ENCODE assay signal across 13 cellular contexts in genomic region chr1:198549863-198550262, GRCh38. TPM values are rescaled to one million over a fixed set of nuclear protein-coding genes. Genes with fewer than 3 reads are reported as not detected.
DNase-seq lines count a peak whose midpoint lies in the region; ATAC-seq and TF ChIP-seq lines count a peak whose summit lies in the region.
"Had no signal": no experiment of that assay in that cellular context is flagged by ENCODE, and none has a peak within 500 bp of the region (broad histone marks: within the 10 kb centered on the region; RNA-seq: fewer than 3 reads in every experiment).

No MANE protein-coding gene starts in this region.

- H3K27me3 Mint-ChIP-seq in activated CD8-positive, alpha-beta T cell treated with anti-CD3 and anti-CD28 coated beads for 36 hours, result no peaks in the 10 kb centered on the region
- no peaks in the 10 kb centered on the region for H3K27me3 Mint-ChIP-seq in activated CD8-positive, alpha-beta T cell treated with anti-CD3 and anti-CD28 coated beads, Interleukin-2, amount 10 ng/mL, durations not matched to agents 7 days and 5 days (ENCODE audit: low read depth)
- no peaks in the 10 kb centered on the region for H3K27me3 Mint-ChIP-seq in stimulated activated naive B cell treated with anti-CD40 and anti-IgM and Interleukin-4, amounts not matched to agents 10 μg/mL and 1 μg/mL and 100 μg/mL, for 72 hours
- H3K27me3 Mint-ChIP-seq in HFFc6 (ENCODE audit: insufficient read depth), result no peaks in the 10 kb centered on the region

- intact Hi-C loops in activated CD8-positive, alpha-beta T cell treated with anti-CD3 and anti-CD28 coated beads for 36 hours (cut with micrococcal nuclease), result no loop called here

- no peak overlapping the region for H3K4me3 Mint-ChIP-seq in activated CD8-positive, alpha-beta T cell treated with anti-CD3 and anti-CD28 coated beads for 36 hours
- H3K4me3 Mint-ChIP-seq in activated CD8-positive, alpha-beta T cell treated with anti-CD3 and anti-CD28 coated beads, Interleukin-2, amount 10 ng/mL, durations not matched to agents 7 days and 5 days, result no peak overlapping the region
- peak overlapping the region; percentile 10 to 50 for H3K4me3 Mint-ChIP-seq in stimulated activated naive B cell treated with anti-CD40 and anti-IgM and Interleukin-4, amounts not matched to agents 10 μg/mL and 1 μg/mL and 100 μg/mL, for 72 hours
- H3K4me3 Mint-ChIP-seq in HFFc6, result no peak overlapping the region
- H3K4me3 Mint-ChIP-seq: activated T-helper 1 cell treated with anti-CD3 and anti-CD28 coated beads, Interleukin-12 subunit alpha, Interleukin-12 subunit beta, Interleukin-2, Interleukin-4 antibody, amounts not matched to agents 30 ng/mL and 10 ng/mL and 1 ng/mL, durations not matched to agents 14 hours and 24 hours and 36 hours had no signal

- POLR2A ChIA-PET in activated CD8-positive, alpha-beta T cell treated with anti-CD3 and anti-CD28 coated beads for 36 hours (lab: Charles Lee), result no interaction called here
- POLR2A ChIA-PET in activated CD8-positive, alpha-beta T cell treated with anti-CD3 and anti-CD28 coated beads, Interleukin-2, amount 10 ng/mL, durations not matched to agents 7 days and 5 days (lab: Charles Lee), result interaction anchor here (1.0 kb wide), 1 partner anchor 30 kb away, joined by 3 read pairs; no protein-coding TSS in a partner anchor

- H3K9me3 Mint-ChIP-seq in activated CD8-positive, alpha-beta T cell treated with anti-CD3 and anti-CD28 coated beads for 36 hours, result peaks cover 12% of the 10 kb centered on the region
- H3K9me3 Mint-ChIP-seq in activated CD8-positive, alpha-beta T cell treated with anti-CD3 and anti-CD28 coated beads, Interleukin-2, amount 10 ng/mL, durations not matched to agents 7 days and 5 days (ENCODE audit: insufficient read depth), result peaks cover 13% of the 10 kb centered on the region
- H3K9me3 Mint-ChIP-seq in stimulated activated naive B cell treated with anti-CD40 and anti-IgM and Interleukin-4, amounts not matched to agents 10 μg/mL and 1 μg/mL and 100 μg/mL, for 72 hours, result peaks cover 8 to 10% of the 10 kb centered on the region in 2 donors
- H3K9me3 Mint-ChIP-seq in HFFc6, result peaks cover 7% of the 10 kb centered on the region; the same call in 1 of the 2 replicates

- no peak overlapping the region for H3K27ac Mint-ChIP-seq in activated CD8-positive, alpha-beta T cell treated with anti-CD3 and anti-CD28 coated beads for 36 hours
- no peak overlapping the region for H3K27ac Mint-ChIP-seq in activated CD8-positive, alpha-beta T cell treated with anti-CD3 and anti-CD28 coated beads, Interleukin-2, amount 10 ng/mL, durations not matched to agents 7 days and 5 days
- peak overlapping the region; percentile 71 for H3K27ac Mint-ChIP-seq in stimulated activated naive B cell treated with anti-CD40 and anti-IgM and Interleukin-4, amounts not matched to agents 10 μg/mL and 1 μg/mL and 100 μg/mL, for 72 hours
- H3K27ac Mint-ChIP-seq in HFFc6, result no peak overlapping the region
- H3K27ac Mint-ChIP-seq: activated T-helper 1 cell treated with anti-CD3 and anti-CD28 coated beads, Interleukin-12 subunit alpha, Interleukin-12 subunit beta, Interleukin-2, Interleukin-4 antibody, amounts not matched to agents 30 ng/mL and 10 ng/mL and 1 ng/mL, durations not matched to agents 14 hours and 24 hours and 36 hours had no signal

- no peak for TF ChIP-seq CTCF in activated CD8-positive, alpha-beta T cell treated with anti-CD3 and anti-CD28 coated beads for 36 hours (IDR thresholded peaks at IDR 0.05)
- no peak for TF ChIP-seq CTCF in HFFc6 (IDR thresholded peaks at IDR 0.05)

- H3K36me3 Mint-ChIP-seq in activated CD8-positive, alpha-beta T cell treated with anti-CD3 and anti-CD28 coated beads for 36 hours (ENCODE audit: low read depth), result peaks cover 4% of the 10 kb centered on the region
- H3K36me3 Mint-ChIP-seq in activated CD8-positive, alpha-beta T cell treated with anti-CD3 and anti-CD28 coated beads, Interleukin-2, amount 10 ng/mL, durations not matched to agents 7 days and 5 days (ENCODE audit: low read depth), result peaks cover 15% of the 10 kb centered on the region
- peaks cover 6 to 15% of the 10 kb centered on the region in 2 donors for H3K36me3 Mint-ChIP-seq in stimulated activated naive B cell treated with anti-CD40 and anti-IgM and Interleukin-4, amounts not matched to agents 10 μg/mL and 1 μg/mL and 100 μg/mL, for 72 hours
- H3K36me3 Mint-ChIP-seq in HFFc6 (ENCODE audit: low read depth), result peaks cover 11% of the 10 kb centered on the region

- no peak for DNase-seq in activated CD8-positive, alpha-beta T cell treated with anti-CD3 and anti-CD28 coated beads for 36 hours
- DNase-seq in activated CD8-positive, alpha-beta T cell treated with anti-CD3 and anti-CD28 coated beads, Interleukin-2, amount 10 ng/mL, durations not matched to agents 7 days and 5 days, result no peak
- DNase-seq in stimulated activated naive B cell treated with anti-CD40 and anti-IgM and Interleukin-4, amounts not matched to agents 10 μg/mL and 1 μg/mL and 100 μg/mL, for 72 hours, result peak; percentile 48
- DNase-seq in anterior cingulate cortex (lab: John Stamatoyannopoulos, UW) (no peak), HFFc6 (no peak)
- no peak for DNase-seq in stimulated activated CD4-positive, alpha-beta T cell treated with anti-CD3 and anti-CD28 coated beads, Interleukin-2, amount 100 ng/mL, for 24 hours
- DNase-seq: T-helper 2 cell had no signal

- peaks cover 42% of the 10 kb centered on the region for H3K4me1 Mint-ChIP-seq in activated CD8-positive, alpha-beta T cell treated with anti-CD3 and anti-CD28 coated beads for 36 hours (ENCODE audit: low read depth)
- H3K4me1 Mint-ChIP-seq in activated CD8-positive, alpha-beta T cell treated with anti-CD3 and anti-CD28 coated beads, Interleukin-2, amount 10 ng/mL, durations not matched to agents 7 days and 5 days (ENCODE audit: low read depth), result peaks cover 36% of the 10 kb centered on the region
- peaks cover 28 to 63% of the 10 kb centered on the region in 2 donors for H3K4me1 Mint-ChIP-seq in stimulated activated naive B cell treated with anti-CD40 and anti-IgM and Interleukin-4, amounts not matched to agents 10 μg/mL and 1 μg/mL and 100 μg/mL, for 72 hours
- no peaks in the 10 kb centered on the region; the same call in 1 of the 2 replicates for H3K4me1 Mint-ChIP-seq in HFFc6 (ENCODE audit: low read depth)

- ATAC-seq in activated CD8-positive, alpha-beta T cell treated with anti-CD3 and anti-CD28 coated beads for 36 hours, result peak; percentile 70
- ATAC-seq in activated CD8-positive, alpha-beta T cell treated with anti-CD3 and anti-CD28 coated beads, Interleukin-2, amount 10 ng/mL, durations not matched to agents 7 days and 5 days, result no peak
- ATAC-seq in GM21717 (IDR thresholded peaks at IDR 0.05; ENCODE audit: unreplicated experiment), result peak; percentile 94
- ATAC-seq in HG03354 (IDR thresholded peaks at IDR 0.05; ENCODE audit: poor library complexity, severe bottlenecking, unreplicated experiment), result peak; percentile 82
- ATAC-seq in stimulated activated naive B cell treated with anti-CD40 and anti-IgM and Interleukin-4, amounts not matched to agents 10 μg/mL and 1 μg/mL and 100 μg/mL, for 72 hours (replicated peaks), result peak; percentile 98 to 99

- CTCF ChIA-PET in activated CD8-positive, alpha-beta T cell treated with anti-CD3 and anti-CD28 coated beads for 36 hours (lab: Charles Lee), result interaction anchor here (0.8 to 1.5 kb wide), 5 partner anchors 10 to 56 kb away, joined by 3 to 6 read pairs (median 4); partner anchors contain the start of gene ATP6V1G3
- CTCF ChIA-PET in activated CD8-positive, alpha-beta T cell treated with anti-CD3 and anti-CD28 coated beads, Interleukin-2, amount 10 ng/mL, durations not matched to agents 7 days and 5 days (lab: Charles Lee), result interaction anchor here (1.9 kb wide), 1 partner anchor 9 kb away, joined by 6 read pairs; the partner anchor contains the start of gene ATP6V1G3

RNA-seq across cellular contexts. Expression of gene ATP6V1G3, which starts 9.4 kb away (rescaled TPM):
- total RNA-seq in activated CD8-positive, alpha-beta T cell treated with anti-CD3 and anti-CD28 coated beads for 36 hours, result not detected
- not detected for total RNA-seq in activated CD8-positive, alpha-beta T cell treated with anti-CD3 and anti-CD28 coated beads, Interleukin-2, amount 10 ng/mL, durations not matched to agents 7 days and 5 days
- 1 to 10 TPM in 2 of 6 experiments, under 1 TPM in 4; 0.76 to 1.9 (median 0.95) TPM for total RNA-seq in HFFc6 (2021; fragmentation: NEBNext Ultra II Directional; extraction: Animal tissue kit (Norgen Biotek cat#: 25700))
- total RNA-seq: activated T-helper 1 cell treated with anti-CD3 and anti-CD28 coated beads, Interleukin-12 subunit alpha, Interleukin-12 subunit beta, Interleukin-2, Interleukin-4 antibody, amounts not matched to agents 30 ng/mL and 10 ng/mL and 1 ng/mL, durations not matched to agents 14 hours and 24 hours and 36 hours; myocyte; NCI-H460; urinary bladder had no signal

Comparison
In these comparisons a context has a peak if more than half of its experiments do, and no peak if none do; other contexts are left out.
1. H3K4me3 Mint-ChIP-seq: peak in stimulated activated naive B cell treated with anti-CD40 and anti-IgM and Interleukin-4, amounts not matched to agents 10 μg/mL and 1 μg/mL and 100 μg/mL, for 72 hours (2 of 2); none in activated CD8-positive, alpha-beta T cell treated with anti-CD3 and anti-CD28 coated beads for 36 hours (single experiment), activated CD8-positive, alpha-beta T cell treated with anti-CD3 and anti-CD28 coated beads, Interleukin-2, amount 10 ng/mL, durations not matched to agents 7 days and 5 days (single experiment) and HFFc6 (single experiment).